35 cellular contexts compared by ENCODE assay signal in genomic region chrX:76643590-76643989, GRCh38.
"Had no signal": no experiment of that assay in that cellular context is flagged by ENCODE, and none has a peak within 500 bp of the region (broad histone marks: within the 10 kb centered on the region; RNA-seq: fewer than 3 reads in every experiment).

No MANE protein-coding gene starts in this region.

- H3K4me3 ChIP-seq: MG63 had no signal

- H3K36me3 ChIP-seq: MG63 had no signal

- H3K9me3 ChIP-seq: MG63 had no signal

- DNase-seq: Karpas-422, Kasumi-1, MG63, MM.1S, MV-4-11, NCI-H1048, NCI-H1092, NCI-H1092 treated with DMSO at 0.1 percent for 48 hours, NCI-H1105, NCI-H1105 treated with DMSO at 0.1 percent for 48 hours, NCI-H1417, NCI-H1417 treated with DMSO at 0.1 percent for 48 hours, NCI-H1436, NCI-H1436 treated with DMSO at 0.1 percent for 48 hours, NCI-H146, NCI-H1694, NCI-H1694 treated with DMSO at 0.1 percent for 48 hours, NCI-H187, NCI-H187 treated with DMSO at 0.1 percent for 48 hours, NCI-H1930, NCI-H2029, NCI-H2029 treated with DMSO at 0.1 percent for 48 hours, NCI-H2081, NCI-H2081 treated with DMSO at 0.1 percent for 48 hours, NCI-H2107, NCI-H2171, NCI-H2171 treated with DMSO at 0.1 percent for 48 hours, NCI-H2227 treated with DMSO at 0.1 percent for 48 hours, NCI-H226, NCI-H345, NCI-H446, NCI-H446 treated with DMSO at 0.1 percent for 48 hours, NCI-H510A, NCI-H510A treated with DMSO at 0.1 percent for 48 hours, NCI-H524 had no signal
